In genomic region chr2:212686285-212686895, GRCh38 we compare ENCODE assay signal across 8 cellular contexts.
DNase-seq lines count a peak whose midpoint lies in the region; ATAC-seq and TF ChIP-seq lines count a peak whose summit lies in the region.

No MANE protein-coding gene starts in this region.

- H3K36me3 Mint-ChIP-seq in nephron (ENCODE audit: low read depth), result no peaks in the 10 kb centered on the region

- TF ChIP-seq EP300 in stomach (IDR thresholded peaks at IDR 0.05), result no peak

- peak; percentile 61 for ATAC-seq in GM18873 (IDR thresholded peaks at IDR 0.05; ENCODE audit: low FRiP score, unreplicated experiment)
- ATAC-seq in HG03432 (IDR thresholded peaks at IDR 0.05; ENCODE audit: unreplicated experiment), result peak; percentile 77
- ATAC-seq in esophagus mucosa, result peak; percentile 70

- intact Hi-C loops in stomach (cut with DNase I; ENCODE audit: low total_unique reads), result no loop called here

- peaks cover 8% of the 10 kb centered on the region; the same call in 1 of the 2 replicates for H3K27me3 ChIP-seq in BE2C
- no peaks in the 10 kb centered on the region for H3K27me3 ChIP-seq in stomach

- peak; percentile 88 for TF ChIP-seq CTCF in BE2C (IDR thresholded peaks at IDR 0.05; ENCODE audit: low read depth, low read length)
- peak; percentile 90 to 92 (median 90) for TF ChIP-seq CTCF in nephron (IDR thresholded peaks at IDR 0.05; ENCODE audit: unreplicated experiment in 3 of 3)
- peak in 4 of 7 experiments; percentile 54 to 72 (median 55) for TF ChIP-seq CTCF in stomach (IDR thresholded peaks at IDR 0.05)

- WGBS in stomach, 5 donors, result 23 to 25% (median 25%) methylated on average over 10 of the region's 10 CpGs

- peaks cover under 1% of the 10 kb centered on the region for H3K27me3 Mint-ChIP-seq in nephron (ENCODE audit: low read depth)

- no peaks in the 10 kb centered on the region for H3K4me1 ChIP-seq in BE2C
- no peaks in the 10 kb centered on the region for H3K4me1 ChIP-seq in stomach

- no peak overlapping the region for H3K4me3 Mint-ChIP-seq in nephron

- no peak overlapping the region for H3K27ac ChIP-seq in stomach

- no peaks in the 10 kb centered on the region for H3K4me1 Mint-ChIP-seq in nephron

- H3K9me3 Mint-ChIP-seq in nephron, result no peaks in the 10 kb centered on the region

- peak overlapping the region in 1 of 3 experiments; percentile 63 for H3K27ac Mint-ChIP-seq in nephron

- no peaks in the 10 kb centered on the region for H3K9me3 ChIP-seq in BE2C
- H3K9me3 ChIP-seq in stomach, result no peaks in the 10 kb centered on the region

- H3K36me3 ChIP-seq in BE2C (no peaks in the 10 kb centered on the region), stomach (no peaks in the 10 kb centered on the region)

- TF ChIP-seq POLR2A in stomach (IDR thresholded peaks at IDR 0.05), result no peak

- no peak overlapping the region for H3K4me3 ChIP-seq in BE2C (ENCODE audit: low read depth, low read length)
- no peak overlapping the region for H3K4me3 ChIP-seq in stomach

- DNase-seq in BE2C, result peak; percentile 56
- DNase-seq in NCI-H748 treated with DMSO at 0.1 percent for 48 hours (lab: John Stamatoyannopoulos, UW), result peak; percentile 48
- peak; percentile 13 for DNase-seq in activated CD8-positive, alpha-beta memory T cell treated with anti-CD3 and anti-CD28 coated beads, Interleukin-2, amount 50 U/mL, for 1 hour (ENCODE audit: extremely low read depth)
- DNase-seq in stomach, result peak; percentile 57
